In genomic region chr5:134526483-134527155, GRCh38 we compare ENCODE assay signal across 8 cellular contexts. TPM values are rescaled to one million over a fixed set of nuclear protein-coding genes. Genes with fewer than 3 reads are reported as not detected.
DNase-seq lines count a peak whose midpoint lies in the region; ATAC-seq and TF ChIP-seq lines count a peak whose summit lies in the region.

No MANE protein-coding gene starts in this region.

- H3K36me3 ChIP-seq in BJ (ENCODE audit: control insufficient read depth, insufficient read depth, low read length), result no peaks in the 10 kb centered on the region
- no peaks in the 10 kb centered on the region; the same call in 1 of the 2 replicates for H3K36me3 ChIP-seq in Panc1 (ENCODE audit: control insufficient read depth, insufficient read depth, low read length)
- H3K36me3 ChIP-seq in neutrophil, result no peaks in the 10 kb centered on the region
- H3K36me3 ChIP-seq in thymus (ENCODE audit: control insufficient read depth, insufficient read depth), result no peaks in the 10 kb centered on the region

- H3K27ac ChIP-seq in Panc1 (ENCODE audit: low read length), result peak overlapping the region; percentile 95
- H3K27ac ChIP-seq in neutrophil, result peak overlapping the region; percentile 86
- peak overlapping the region; percentile 100 for H3K27ac ChIP-seq in thymus (ENCODE audit: low read depth)

- ATAC-seq in GM19035 (IDR thresholded peaks at IDR 0.05; ENCODE audit: unreplicated experiment) (peak; percentile 22), HG03442 (IDR thresholded peaks at IDR 0.05; ENCODE audit: unreplicated experiment) (peak; percentile 27), Panc1 (peak; percentile 46)

- H3K27me3 ChIP-seq in BJ (ENCODE audit: control insufficient read depth, insufficient read depth, low read length), result no peaks in the 10 kb centered on the region
- no peaks in the 10 kb centered on the region for H3K27me3 ChIP-seq in Panc1 (ENCODE audit: control insufficient read depth, insufficient read depth, low read length)
- H3K27me3 ChIP-seq in neutrophil, result peaks cover 6% of the 10 kb centered on the region
- H3K27me3 ChIP-seq in thymus (ENCODE audit: control insufficient read depth, insufficient read depth), result no peaks in the 10 kb centered on the region

- under 1% methylated on average over 61 of the region's 61 CpGs for WGBS in thymus

- TF ChIP-seq CTCF in BJ (IDR thresholded peaks at IDR 0.05; ENCODE audit: insufficient read depth, low read depth, low read length) (peak; percentile 37; the same call in 1 of the 2 replicates), Panc1 (IDR thresholded peaks at IDR 0.05) (no peak; the same call in 1 of the 2 replicates), neutrophil (IDR thresholded peaks at IDR 0.05) (peak; percentile 62)

- H3K9me3 ChIP-seq in Panc1 (ENCODE audit: control insufficient read depth, insufficient read depth, low read depth, low read length) (no peaks in the 10 kb centered on the region), neutrophil (no peaks in the 10 kb centered on the region), thymus (ENCODE audit: control insufficient read depth) (no peaks in the 10 kb centered on the region)

- POLR2A ChIA-PET in BJ (lab: Charles Lee) (no interaction called here), Panc1 (lab: Charles Lee) (interaction anchor here (0.7 kb wide), 1 partner anchor 33 kb away, joined by 9 read pairs; no protein-coding TSS in a partner anchor)

- peaks cover 54% of the 10 kb centered on the region for H3K4me1 ChIP-seq in Panc1 (ENCODE audit: control insufficient read depth, insufficient read depth, low read length)
- H3K4me1 ChIP-seq in neutrophil (ENCODE audit: control insufficient read depth in 1 of 2, insufficient read depth in 1 of 2, low read depth in 1 of 2, low read length in 1 of 2), result peaks cover 14% of the 10 kb centered on the region in 2 experiments
- peaks cover 7% of the 10 kb centered on the region for H3K4me1 ChIP-seq in thymus (ENCODE audit: control insufficient read depth, insufficient read depth, low read length)

- intact Hi-C loops in Panc1 (cut with micrococcal nuclease; ENCODE audit: unreplicated experiment), result loop anchor here (5.0 kb wide), 1 partner anchor 154 kb away; the partner anchor contains the start of gene UBE2B

- H3K4me3 ChIP-seq in BJ (ENCODE audit: low read depth, low read length) (peak overlapping the region; percentile 84), Panc1 (ENCODE audit: low read depth in 2 of 2, low read length in 2 of 2) (peak overlapping the region; percentile 74 to 85), neutrophil (ENCODE audit: low read depth in 1 of 2, low read length in 1 of 2) (peak overlapping the region; percentile 83 to 98), thymus (ENCODE audit: low read length) (peak overlapping the region; percentile 89)

- DNase-seq in BJ (ENCODE audit: low read depth) (no peak), Panc1 (ENCODE audit: low read depth, low spot score) (no peak), activated gamma-delta T cell treated with Interleukin-2 at 50 U/mL for 16 hours (peak; percentile 53), germinal center (ENCODE audit: low spot score) (peak; percentile 66)

- CTCF ChIA-PET in BJ (lab: Yijun Ruan, JAX), result interaction anchor here (0.6 to 8.5 kb wide), 25 partner anchors 11 to 159 kb away, joined by 3 to 51 read pairs (median 6); partner anchors contain the start of genes CDKL3 and CDKN2AIPNL
- CTCF ChIA-PET in Panc1 (lab: Charles Lee), result interaction anchor here (0.6 to 1.1 kb wide), 7 partner anchors 23 to 133 kb away, joined by 3 to 9 read pairs (median 3); no protein-coding TSS in a partner anchor

- no TSS peak for BruUV-seq in Panc1 (replicated peaks; lab: Mats Ljungman, UMichigan)

- in situ Hi-C loops in Panc1 (cut with HindIII; ENCODE audit: low pct_unique_long_range_greater_than_20kb, low sequenced_read_pairs), result no loop called here

RNA-seq across cellular contexts. Expression of gene JADE2, which starts 1.1 kb away (rescaled TPM):
- polyA plus RNA-seq in BJ (2011; rRNA removed) (12.5 and 15.5 TPM in 2 replicates), thymus (14.1 TPM)
- 18.5 and 23.4 TPM in 2 replicates for polyA minus RNA-seq in BJ (2011; rRNA and poly(A)+ RNA removed)
- total RNA-seq in Panc1 (2021; ENCODE audit: unreplicated experiment), result 80.0 TPM
- polyA plus RNA-seq in Panc1 (2012; ENCODE audit: insufficient read length), result 40.4 TPM

Comparison
In these comparisons a context has a peak if more than half of its experiments do, and no peak if none do; other contexts are left out.
1. DNase-seq: peak in activated gamma-delta T cell treated with Interleukin-2 at 50 U/mL for 16 hours (single experiment) and germinal center (single experiment); none in BJ (single experiment) and Panc1 (single experiment).
2. Peak in every context shown above with its lines, with median percentiles within 50 percentile points of each other: H3K4me3 ChIP-seq, ATAC-seq and H3K27ac ChIP-seq.